In the genomic region with DNA sequence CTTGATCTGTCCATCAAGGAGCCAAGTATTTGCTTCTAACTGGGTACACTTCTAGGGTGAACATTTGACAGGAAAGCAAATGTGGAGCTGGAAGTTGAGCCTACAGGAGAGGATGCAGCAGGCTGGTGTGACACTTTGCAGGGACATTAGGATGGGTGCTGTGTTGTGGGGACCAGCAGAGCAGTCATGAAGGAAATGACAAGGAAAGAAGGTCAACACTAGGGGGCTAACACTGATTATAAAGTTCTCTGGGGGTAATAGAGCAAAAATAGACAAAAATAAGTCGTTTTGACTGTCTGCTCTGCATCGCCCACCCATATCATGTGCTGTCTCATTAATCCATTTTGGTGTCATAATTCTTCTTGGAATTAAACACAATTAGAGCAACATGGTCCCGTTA, we compare ENCODE assay signal across 1 cellular context.
TF ChIP-seq lines count a peak whose summit lies in the region.

No MANE protein-coding gene starts in this region.

TF ChIP-seq in GM23338, 12 proteins besides CTCF, POLR2A, EP300 and RAD21 (continued from another document):
- no peak for TF ChIP-seq ZNF462 (CRISPR knock-in tag; IDR thresholded peaks at IDR 0.05)
- TF ChIP-seq ZNF114 (CRISPR knock-in tag; IDR thresholded peaks at IDR 0.05): no peak
- no peak for TF ChIP-seq ZNF331 (CRISPR knock-in tag; IDR thresholded peaks at IDR 0.05; ENCODE audit: low read depth)
- no peak for TF ChIP-seq EZH2 (IDR thresholded peaks at IDR 0.05; ENCODE audit: low read depth, unreplicated experiment)
- no peak for TF ChIP-seq ETS1 (IDR thresholded peaks at IDR 0.05)
- TF ChIP-seq POLR2AphosphoS5 (IDR thresholded peaks at IDR 0.05; ENCODE audit: low read depth): no peak
- TF ChIP-seq NANOG (IDR thresholded peaks at IDR 0.05; ENCODE audit: borderline replicate concordance): no peak
- TF ChIP-seq EZH2phosphoT487 (IDR thresholded peaks at IDR 0.05; ENCODE audit: unreplicated experiment): no peak
- no peak for TF ChIP-seq STAT1 (IDR thresholded peaks at IDR 0.05; ENCODE audit: unreplicated experiment)
- TF ChIP-seq, protein P1, sequence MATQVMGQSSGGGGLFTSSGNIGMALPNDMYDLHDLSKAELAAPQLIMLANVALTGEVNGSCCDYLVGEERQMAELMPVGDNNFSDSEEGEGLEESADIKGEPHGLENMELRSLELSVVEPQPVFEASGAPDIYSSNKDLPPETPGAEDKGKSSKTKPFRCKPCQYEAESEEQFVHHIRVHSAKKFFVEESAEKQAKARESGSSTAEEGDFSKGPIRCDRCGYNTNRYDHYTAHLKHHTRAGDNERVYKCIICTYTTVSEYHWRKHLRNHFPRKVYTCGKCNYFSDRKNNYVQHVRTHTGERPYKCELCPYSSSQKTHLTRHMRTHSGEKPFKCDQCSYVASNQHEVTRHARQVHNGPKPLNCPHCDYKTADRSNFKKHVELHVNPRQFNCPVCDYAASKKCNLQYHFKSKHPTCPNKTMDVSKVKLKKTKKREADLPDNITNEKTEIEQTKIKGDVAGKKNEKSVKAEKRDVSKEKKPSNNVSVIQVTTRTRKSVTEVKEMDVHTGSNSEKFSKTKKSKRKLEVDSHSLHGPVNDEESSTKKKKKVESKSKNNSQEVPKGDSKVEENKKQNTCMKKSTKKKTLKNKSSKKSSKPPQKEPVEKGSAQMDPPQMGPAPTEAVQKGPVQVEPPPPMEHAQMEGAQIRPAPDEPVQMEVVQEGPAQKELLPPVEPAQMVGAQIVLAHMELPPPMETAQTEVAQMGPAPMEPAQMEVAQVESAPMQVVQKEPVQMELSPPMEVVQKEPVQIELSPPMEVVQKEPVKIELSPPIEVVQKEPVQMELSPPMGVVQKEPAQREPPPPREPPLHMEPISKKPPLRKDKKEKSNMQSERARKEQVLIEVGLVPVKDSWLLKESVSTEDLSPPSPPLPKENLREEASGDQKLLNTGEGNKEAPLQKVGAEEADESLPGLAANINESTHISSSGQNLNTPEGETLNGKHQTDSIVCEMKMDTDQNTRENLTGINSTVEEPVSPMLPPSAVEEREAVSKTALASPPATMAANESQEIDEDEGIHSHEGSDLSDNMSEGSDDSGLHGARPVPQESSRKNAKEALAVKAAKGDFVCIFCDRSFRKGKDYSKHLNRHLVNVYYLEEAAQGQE (IDR thresholded peaks at IDR 0.05; ENCODE audit: unreplicated experiment): no peak
